In genomic region chr7:157555921-157556320, GRCh38 we compare ENCODE assay signal across 19 cellular contexts.
"Had no signal": no experiment of that assay in that cellular context is flagged by ENCODE, and none has a peak within 500 bp of the region (broad histone marks: within the 10 kb centered on the region; RNA-seq: fewer than 3 reads in every experiment).

No MANE protein-coding gene starts in this region.

- ATAC-seq: activated CD8-positive, alpha-beta T cell treated with anti-CD3 and anti-CD28 coated beads for 36 hours; activated T-cell treated with anti-CD3 and anti-CD28 coated beads, Interleukin-2, amount 50 U/mL, for 4 hours; lower lobe of right lung; stimulated activated naive CD8-positive, alpha-beta T cell treated with anti-CD3 and anti-CD28 coated beads, Interleukin-15, Interleukin-2, amounts not matched to agents 100 U/mL and 50 U/mL, for 24 hours; T-cell had no signal

- H3K4me3 Mint-ChIP-seq: activated CD4-positive, alpha-beta T cell treated with anti-CD3 and anti-CD28 coated beads, Interleukin-2, amount 10 ng/mL, durations not matched to agents 24 days and 14 days; activated CD8-positive, alpha-beta T cell treated with anti-CD3 and anti-CD28 coated beads for 36 hours; activated T-cell treated with anti-CD3 and anti-CD28 coated beads, Interleukin-2, amount 50 U/mL, for 4 hours; nephron progenitor cell; T-cell had no signal

- DNase-seq: activated CD4-positive, alpha-beta T cell treated with anti-CD3 and anti-CD28 coated beads, Interleukin-2, amount 10 ng/mL, durations not matched to agents 24 days and 14 days; activated CD8-positive, alpha-beta T cell treated with anti-CD3 and anti-CD28 coated beads for 36 hours; activated naive CD4-positive, alpha-beta T cell treated with anti-CD3 and anti-CD28 coated beads, Interleukin-2, amount 50 U/mL, for 16 hours; activated T-cell treated with anti-CD3 and anti-CD28 coated beads, Interleukin-2, amount 50 U/mL, for 4 hours; adrenal gland; dermis blood vessel endothelial cell; effector memory CD4-positive, alpha-beta T cell; esophagus squamous epithelium; left cardiac atrium; lower lobe of right lung; nephron progenitor cell; occipital lobe; retina; stimulated activated naive CD8-positive, alpha-beta T cell treated with anti-CD3 and anti-CD28 coated beads, Interleukin-15, Interleukin-2, amounts not matched to agents 100 U/mL and 50 U/mL, for 24 hours; substantia nigra; T-cell; T-helper 9 cell; uterus had no signal

- H3K9me3 ChIP-seq: adrenal gland, esophagus squamous epithelium, lower lobe of right lung, tibial artery, uterus had no signal

- H3K36me3 ChIP-seq: adrenal gland, esophagus squamous epithelium, lower lobe of right lung, tibial artery, uterus had no signal

- H3K4me3 ChIP-seq: adrenal gland, esophagus squamous epithelium, lower lobe of right lung, tibial artery, uterus had no signal

- H3K36me3 Mint-ChIP-seq: T-cell had no signal

- H3K4me1 ChIP-seq: adrenal gland, esophagus squamous epithelium, lower lobe of right lung, tibial artery, uterus had no signal

- H3K27me3 Mint-ChIP-seq: activated CD4-positive, alpha-beta T cell treated with anti-CD3 and anti-CD28 coated beads, Interleukin-2, amount 10 ng/mL, durations not matched to agents 24 days and 14 days; activated CD8-positive, alpha-beta T cell treated with anti-CD3 and anti-CD28 coated beads for 36 hours; T-cell had no signal

- H3K9me3 Mint-ChIP-seq: activated CD4-positive, alpha-beta T cell treated with anti-CD3 and anti-CD28 coated beads, Interleukin-2, amount 10 ng/mL, durations not matched to agents 24 days and 14 days; activated CD8-positive, alpha-beta T cell treated with anti-CD3 and anti-CD28 coated beads for 36 hours; activated T-cell treated with anti-CD3 and anti-CD28 coated beads, Interleukin-2, amount 50 U/mL, for 4 hours; nephron progenitor cell; T-cell had no signal

- H3K4me1 Mint-ChIP-seq: activated CD4-positive, alpha-beta T cell treated with anti-CD3 and anti-CD28 coated beads, Interleukin-2, amount 10 ng/mL, durations not matched to agents 24 days and 14 days had no signal

- H3K27me3 ChIP-seq: adrenal gland, esophagus squamous epithelium, uterus had no signal

- H3K27ac Mint-ChIP-seq: activated CD4-positive, alpha-beta T cell treated with anti-CD3 and anti-CD28 coated beads, Interleukin-2, amount 10 ng/mL, durations not matched to agents 24 days and 14 days; activated CD8-positive, alpha-beta T cell treated with anti-CD3 and anti-CD28 coated beads for 36 hours; nephron progenitor cell; T-cell had no signal

- H3K27ac ChIP-seq: adrenal gland, esophagus squamous epithelium, lower lobe of right lung, tibial artery, uterus had no signal
